In the genomic region with DNA sequence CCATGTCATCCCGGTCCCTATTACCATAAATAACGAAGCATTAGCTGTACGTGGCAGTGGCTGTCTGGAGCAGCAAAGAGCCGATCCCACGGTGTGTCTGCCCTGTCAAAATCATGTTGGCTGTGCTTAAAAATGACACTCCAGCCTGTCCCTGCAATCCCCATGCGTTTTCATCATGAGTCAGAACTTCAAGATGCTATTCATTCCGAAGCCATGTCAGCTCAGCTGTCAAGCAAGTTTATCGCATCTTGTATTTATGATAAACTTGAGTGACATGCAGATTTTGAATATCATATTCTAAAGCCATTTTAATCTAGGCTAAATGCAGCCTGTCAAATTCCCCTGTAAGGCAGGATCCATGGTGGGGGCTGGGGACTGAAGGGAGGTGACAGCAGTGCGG, we compare ENCODE assay signal across 19 cellular contexts.
DNase-seq lines count a peak whose midpoint lies in the region; ATAC-seq and TF ChIP-seq lines count a peak whose summit lies in the region.
"Had no signal": no experiment of that assay in that cellular context is flagged by ENCODE, and none has a peak within 500 bp of the region (broad histone marks: within the 10 kb centered on the region; RNA-seq: fewer than 3 reads in every experiment).

No MANE protein-coding gene starts in this region.

- H3K4me3 ChIP-seq in PC-3 (ENCODE audit: low read length), result no peak overlapping the region
- H3K4me3 ChIP-seq in choroid plexus epithelial cell (ENCODE audit: low read depth, low read length), result no peak overlapping the region
- H3K4me3 ChIP-seq in A673 (ENCODE audit: low read depth, low read length, poor library complexity, severe bottlenecking), result no peak overlapping the region
- H3K4me3 ChIP-seq: esophagus muscularis mucosa, thoracic aorta had no signal

- in situ Hi-C loops in Caki2 (cut with HindIII; ENCODE audit: low pct_unique_long_range_greater_than_20kb, low sequenced_read_pairs), result no loop called here

- intact Hi-C loops in PC-3 (cut with micrococcal nuclease) (no loop called here), A673 (cut with micrococcal nuclease; ENCODE audit: unreplicated experiment) (loop anchor here (2.0 kb wide), 1 partner anchor 71 kb away; no protein-coding TSS in a partner anchor), Right ventricle myocardium inferior (cut with DNase I) (loop anchor here (5.0 to 10.0 kb wide), 2 partner anchors 267 to 405 kb away; no protein-coding TSS in a partner anchor)

- peaks cover 22% of the 10 kb centered on the region for H3K4me1 Mint-ChIP-seq in nephron
- H3K4me1 Mint-ChIP-seq: activated naive CD8-positive, alpha-beta T cell treated with anti-CD3 and anti-CD28 coated beads, Interleukin-2, amount 10 ng/mL, durations not matched to agents 7 days and 5 days had no signal

- TF ChIP-seq CTCF in PC-3 (conservative IDR thresholded peaks at IDR 0.05; ENCODE audit: low read depth, low read length) (no peak), choroid plexus epithelial cell (conservative IDR thresholded peaks at IDR 0.05; ENCODE audit: low read depth, low read length) (no peak), nephron (IDR thresholded peaks at IDR 0.05; ENCODE audit: unreplicated experiment in 3 of 3) (no peak), A673 (conservative IDR thresholded peaks at IDR 0.05; ENCODE audit: low read depth, low read length) (no peak)

- POLR2A ChIA-PET in PC-3 (lab: Charles Lee; ENCODE audit: unreplicated experiment) (no interaction called here), A673 (lab: Charles Lee; ENCODE audit: low non-redundant PET) (no interaction called here)

- no peaks in the 10 kb centered on the region for H3K36me3 Mint-ChIP-seq in nephron (ENCODE audit: low read depth)
- H3K36me3 Mint-ChIP-seq: activated naive CD8-positive, alpha-beta T cell treated with anti-CD3 and anti-CD28 coated beads, Interleukin-2, amount 10 ng/mL, durations not matched to agents 7 days and 5 days had no signal

- no peaks in the 10 kb centered on the region for H3K9me3 Mint-ChIP-seq in nephron
- H3K9me3 Mint-ChIP-seq: activated naive CD8-positive, alpha-beta T cell treated with anti-CD3 and anti-CD28 coated beads, Interleukin-2, amount 10 ng/mL, durations not matched to agents 7 days and 5 days had no signal

- H3K9me3 ChIP-seq in PC-3 (ENCODE audit: low read length), result no peaks in the 10 kb centered on the region
- H3K9me3 ChIP-seq in A673 (ENCODE audit: low read depth, low read length, poor library complexity, severe bottlenecking), result no peaks in the 10 kb centered on the region
- H3K9me3 ChIP-seq: esophagus muscularis mucosa, thoracic aorta had no signal

- no peaks in the 10 kb centered on the region for H3K27me3 ChIP-seq in PC-3 (ENCODE audit: low read length)
- no peaks in the 10 kb centered on the region for H3K27me3 ChIP-seq in A673 (replicated peaks; ENCODE audit: insufficient read depth, low read depth, low read length, poor library complexity)

- CTCF ChIA-PET in PC-3 (lab: Charles Lee) (no interaction called here), A673 (lab: Charles Lee) (no interaction called here)

- H3K36me3 ChIP-seq in PC-3 (ENCODE audit: low read depth, low read length), result no peaks in the 10 kb centered on the region
- no peaks in the 10 kb centered on the region for H3K36me3 ChIP-seq in A673 (ENCODE audit: insufficient read depth, low read length, poor library complexity, severe bottlenecking)
- H3K36me3 ChIP-seq: esophagus muscularis mucosa, thoracic aorta had no signal

- peak; percentile 36 for DNase-seq in Caki2 (ENCODE audit: low read depth)
- DNase-seq in PC-3, result peak; percentile 86
- peak; percentile 40 for DNase-seq in choroid plexus epithelial cell (ENCODE audit: low read depth)
- no peak for DNase-seq in A673 (ENCODE audit: low spot score)
- DNase-seq in mucosa of gallbladder (ENCODE audit: low spot score), result no peak
- no peak for DNase-seq in activated CD8-positive, alpha-beta memory T cell treated with anti-CD3 and anti-CD28 coated beads, Interleukin-2, amount 50 U/mL, for 4 hours
- DNase-seq in Right ventricle myocardium inferior (ENCODE audit: missing footprints), result no peak
- DNase-seq: activated CD4-positive, alpha-beta T cell treated with anti-CD3 and anti-CD28 coated beads, Interleukin-2, amount 50 U/mL, for 4 hours; activated naive CD8-positive, alpha-beta T cell treated with anti-CD3 and anti-CD28 coated beads, Interleukin-2, amount 10 ng/mL, durations not matched to agents 7 days and 5 days; activated T-cell treated with anti-CD3 and anti-CD28 coated beads, Interleukin-2, amount 50 U/mL, for 48 hours; AML-193; cortex of kidney; hypothalamus; NCI-H1417; NK-92 treated with Interleukin-12 subunit alpha and Interleukin-12 subunit beta, amount 100 ng/mL, for 24 hours; right cardiac atrium had no signal

- peak overlapping the region; percentile 88 for H3K4me2 ChIP-seq in PC-3 (ENCODE audit: low read length)

- no peak overlapping the region for H2AFZ ChIP-seq in PC-3 (ENCODE audit: low read length)

- peaks cover 4% of the 10 kb centered on the region for H3F3A ChIP-seq in PC-3 (ENCODE audit: low read length, unreplicated experiment)

- H3K4me3 Mint-ChIP-seq in nephron, result no peak overlapping the region
- H3K4me3 Mint-ChIP-seq: activated naive CD8-positive, alpha-beta T cell treated with anti-CD3 and anti-CD28 coated beads, Interleukin-2, amount 10 ng/mL, durations not matched to agents 7 days and 5 days had no signal

- H3K27ac ChIP-seq in PC-3 (ENCODE audit: low read length), result peak overlapping the region; percentile 99
- no peak overlapping the region for H3K27ac ChIP-seq in A673 (ENCODE audit: low read depth, low read length, poor library complexity, severe bottlenecking)
- H3K27ac ChIP-seq: esophagus muscularis mucosa, thoracic aorta had no signal

- ATAC-seq in PC-3 (peak; percentile 9; the same call in 1 of the 2 replicates), Right ventricle myocardium inferior (no peak)
- ATAC-seq: right cardiac atrium had no signal

- peaks cover 46% of the 10 kb centered on the region for H3K27me3 Mint-ChIP-seq in nephron (ENCODE audit: low read depth)

- no peaks in the 10 kb centered on the region for H3K9me2 ChIP-seq in PC-3 (replicated peaks; ENCODE audit: low read length)

- H3K9ac ChIP-seq in PC-3 (ENCODE audit: low read length), result peak overlapping the region; percentile 96

- no TSS peak for BruUV-seq in PC-3 (replicated peaks; lab: Mats Ljungman, UMichigan)
- no TSS peak for BruUV-seq in A673 (replicated peaks; lab: Mats Ljungman, UMichigan)

- no peaks in the 10 kb centered on the region for H3K79me2 ChIP-seq in PC-3 (ENCODE audit: low read length)

- peak overlapping the region; percentile 13 to 99 (median 94) for H3K27ac Mint-ChIP-seq in nephron
- H3K27ac Mint-ChIP-seq: activated naive CD8-positive, alpha-beta T cell treated with anti-CD3 and anti-CD28 coated beads, Interleukin-2, amount 10 ng/mL, durations not matched to agents 7 days and 5 days had no signal

- H3K4me1 ChIP-seq in PC-3 (ENCODE audit: insufficient read depth, low read length) (peaks cover 47% of the 10 kb centered on the region), A673 (ENCODE audit: insufficient read depth, low read length, poor library complexity, severe bottlenecking) (no peaks in the 10 kb centered on the region)

- H4K20me1 ChIP-seq in PC-3 (ENCODE audit: low read length), result no peaks in the 10 kb centered on the region

Comparison
In these comparisons a context has a peak if more than half of its experiments do, and no peak if none do; other contexts are left out.
1. DNase-seq: peak in Caki2 (single experiment), PC-3 (single experiment) and choroid plexus epithelial cell (single experiment); none in A673 (single experiment), mucosa of gallbladder (single experiment), activated CD8-positive, alpha-beta memory T cell treated with anti-CD3 and anti-CD28 coated beads, Interleukin-2, amount 50 U/mL, for 4 hours (single experiment) and Right ventricle myocardium inferior (single experiment).